In the genomic region with DNA sequence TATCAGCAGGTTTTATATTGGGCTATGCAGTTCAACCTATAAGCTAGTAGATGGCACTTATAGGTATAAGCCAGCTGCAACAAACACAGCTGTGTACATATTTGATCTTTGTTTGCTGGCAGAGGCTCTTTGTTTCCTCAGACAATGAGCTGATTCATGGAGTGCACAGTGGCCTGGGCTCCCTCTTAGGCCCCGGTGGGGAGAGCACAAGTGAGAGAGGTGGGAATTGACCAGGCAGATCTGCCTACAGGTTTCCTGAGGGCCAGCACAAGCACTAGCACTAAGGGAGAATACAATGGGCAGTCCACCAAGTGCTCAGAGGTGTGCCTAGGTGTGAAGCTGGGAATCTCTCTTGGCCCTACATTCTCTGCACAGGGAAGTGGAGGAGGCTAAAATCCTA, we compare ENCODE assay signal across 20 cellular contexts.
DNase-seq lines count a peak whose midpoint lies in the region; ATAC-seq and TF ChIP-seq lines count a peak whose summit lies in the region.
"Had no signal": no experiment of that assay in that cellular context is flagged by ENCODE, and none has a peak within 500 bp of the region (broad histone marks: within the 10 kb centered on the region; RNA-seq: fewer than 3 reads in every experiment).

No MANE protein-coding gene starts in this region.

- dilution Hi-C loops in mammary epithelial cell (cut with HindIII; ENCODE audit: low sequenced_read_pairs) = no loop called here

- no TSS peak for BruUV-seq in mammary epithelial cell (replicated peaks; lab: Mats Ljungman, UMichigan)

- H3K9ac ChIP-seq in colonic mucosa (ENCODE audit: low read depth in 2 of 2, low read length in 2 of 2) (no peak overlapping the region), mammary epithelial cell (ENCODE audit: insufficient read depth, low read length) (no peak overlapping the region)

- no peak overlapping the region for H3K4me2 ChIP-seq in mammary epithelial cell (ENCODE audit: insufficient read depth, low read depth, low read length)
- H3K4me2 ChIP-seq: A549 had no signal

- ATAC-seq in GM21390 (IDR thresholded peaks at IDR 0.05; ENCODE audit: unreplicated experiment) (no peak), esophagus mucosa (no peak)
- ATAC-seq: A549; activated CD4-positive, CD25-positive, alpha-beta regulatory T cell treated with anti-CD3 and anti-CD28 coated beads, Interleukin-2, amount 50 U/mL, for 24 hours; foreskin keratinocyte; stimulated activated naive B cell treated with anti-CD40 and anti-IgM and Interleukin-4, amounts not matched to agents 10 μg/mL and 1 μg/mL and 100 μg/mL, for 72 hours had no signal

- in situ Hi-C loops in mammary epithelial cell (cut with MboI; ENCODE audit: low sequenced_read_pairs in 2 of 2) = no loop called here

- H3K4me3 ChIP-seq in colonic mucosa = no peak overlapping the region
- H3K4me3 ChIP-seq in mammary epithelial cell (replicated peaks in 1 of 3; ENCODE audit: insufficient read depth in 1 of 3, low read depth in 2 of 3, low read length in 3 of 3) = no peak overlapping the region
- H3K4me3 ChIP-seq: A549 had no signal

- H3K4me1 ChIP-seq in colonic mucosa = no peaks in the 10 kb centered on the region
- no peaks in the 10 kb centered on the region for H3K4me1 ChIP-seq in mammary epithelial cell (ENCODE audit: insufficient read depth, low read length)
- H3K4me1 ChIP-seq: A549, foreskin keratinocyte had no signal

- H3K79me2 ChIP-seq in mammary epithelial cell (ENCODE audit: insufficient read depth, low read length) = no peaks in the 10 kb centered on the region

- no peaks in the 10 kb centered on the region for H3K9me3 ChIP-seq in colonic mucosa
- H3K9me3 ChIP-seq in mammary epithelial cell (replicated peaks; ENCODE audit: insufficient read depth, low read length) = no peaks in the 10 kb centered on the region
- H3K9me3 ChIP-seq: A549 had no signal

- 0% methylated on average over 1 of the region's 1 CpG for WGBS in mammary epithelial cell (ENCODE audit: low coverage, missing lambda C conversion rate)

- H4K20me1 ChIP-seq in mammary epithelial cell (ENCODE audit: insufficient read depth, low read length) = no peaks in the 10 kb centered on the region

- H3K27ac ChIP-seq in colonic mucosa (peak overlapping the region; percentile 13), mammary epithelial cell (ENCODE audit: insufficient read depth, low read depth, low read length) (no peak overlapping the region)
- H3K27ac ChIP-seq: A549, brain microvascular endothelial cell, foreskin keratinocyte had no signal

- CTCF ChIA-PET in mammary epithelial cell (lab: Charles Lee; ENCODE audit: low non-redundant PET) = no interaction called here

- TF ChIP-seq CTCF in colonic mucosa (IDR thresholded peaks at IDR 0.05) (no peak), mammary epithelial cell (conservative IDR thresholded peaks at IDR 0.05 in 1 of 2, IDR thresholded peaks at IDR 0.05 in 1 of 2; ENCODE audit: extremely low read depth in 1 of 2, insufficient read depth in 1 of 2, low read depth in 1 of 2, low read length in 2 of 2) (no peak)

- no peak overlapping the region for H2AFZ ChIP-seq in mammary epithelial cell (ENCODE audit: low read depth, low read length)

- no peaks in the 10 kb centered on the region for H3K36me3 ChIP-seq in colonic mucosa
- no peaks in the 10 kb centered on the region for H3K36me3 ChIP-seq in mammary epithelial cell (ENCODE audit: insufficient read depth, low read length)
- H3K36me3 ChIP-seq: brain microvascular endothelial cell had no signal

- intact Hi-C loops in colonic mucosa (cut with DNase I) = no loop called here
- intact Hi-C loops in mammary epithelial cell (cut with micrococcal nuclease) = no loop called here

- DNase-seq in Ammon's horn (ENCODE audit: low spot score) (peak; percentile 4), NCI-H1092 (lab: John Stamatoyannopoulos, UW) (peak; percentile 71), NCI-H510A (lab: John Stamatoyannopoulos, UW) (peak; percentile 81), colonic mucosa (peak; percentile 33), mammary epithelial cell (no peak)
- no peak for DNase-seq in activated CD8-positive, alpha-beta memory T cell treated with anti-CD3 and anti-CD28 coated beads, Interleukin-2, amount 50 U/mL, for 4 hours
- DNase-seq: activated CD8-positive, alpha-beta memory T cell treated with anti-CD3 and anti-CD28 coated beads for 24 hours; activated naive CD8-positive, alpha-beta T cell treated with anti-CD3 and anti-CD28 coated beads, Interleukin-2, amount 10 ng/mL, durations not matched to agents 7 days and 5 days; brain microvascular endothelial cell; DND-41; foreskin keratinocyte; H9; NCI-H446 treated with DMSO at 0.1 percent for 48 hours; OCI-M1; stimulated activated CD4-positive, alpha-beta T cell treated with anti-CD3 and anti-CD28 coated beads, Interleukin-15, amount 100 ng/mL, for 24 hours; stimulated activated naive B cell treated with anti-CD40 and anti-IgM and Interleukin-4, amounts not matched to agents 10 μg/mL and 1 μg/mL and 100 μg/mL, for 72 hours had no signal

- H3K27me3 ChIP-seq in colonic mucosa (no peaks in the 10 kb centered on the region), mammary epithelial cell (ENCODE audit: insufficient read depth, low read length) (no peaks in the 10 kb centered on the region)
- H3K27me3 ChIP-seq: brain microvascular endothelial cell, foreskin keratinocyte had no signal

Comparison
In these comparisons a context has a peak if more than half of its experiments do, and no peak if none do; other contexts are left out.
1. DNase-seq: peak in Ammon's horn (single experiment), NCI-H1092 (single experiment), NCI-H510A (single experiment) and colonic mucosa (single experiment); none in mammary epithelial cell (single experiment) and activated CD8-positive, alpha-beta memory T cell treated with anti-CD3 and anti-CD28 coated beads, Interleukin-2, amount 50 U/mL, for 4 hours (single experiment).